1 cellular context compared by ENCODE assay signal in the genomic region with DNA sequence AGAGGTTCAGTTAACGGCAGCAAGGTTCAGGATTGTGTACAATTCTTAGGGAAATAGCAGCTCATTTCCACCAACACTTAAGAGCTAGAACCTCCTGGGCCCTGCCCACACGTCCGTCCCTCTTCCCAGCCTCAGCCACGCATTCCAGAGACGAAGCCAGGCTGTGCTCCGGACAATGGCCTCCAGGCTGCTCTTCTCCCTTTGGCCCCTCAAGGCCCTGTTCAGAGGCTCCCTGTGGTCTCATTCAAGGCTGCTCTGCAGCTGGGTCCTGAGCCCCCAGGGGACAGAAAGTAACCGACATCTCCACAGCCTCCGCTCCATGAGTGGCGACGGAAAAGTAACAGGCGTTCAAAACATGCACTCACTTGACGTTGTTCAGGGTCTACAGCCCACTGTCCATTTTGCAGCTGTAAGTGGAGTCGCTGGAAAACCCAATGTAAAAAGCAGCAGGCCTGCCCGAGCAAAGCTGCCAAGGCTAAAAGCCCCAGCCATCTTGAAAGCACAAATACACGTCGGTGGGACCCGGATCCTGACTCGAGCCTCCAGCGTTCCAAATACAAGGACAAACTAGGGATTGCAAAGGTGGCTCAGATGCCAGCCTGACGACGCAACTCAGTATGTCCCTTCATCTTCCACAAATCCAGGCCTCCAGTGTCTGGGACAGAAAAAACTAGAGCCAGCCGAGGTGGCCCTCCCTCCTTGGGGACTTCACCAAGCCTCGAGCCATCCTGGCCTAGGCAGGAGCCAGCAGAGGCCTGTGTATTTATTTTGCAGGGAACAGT.
TF ChIP-seq lines count a peak whose summit lies in the region.

No MANE protein-coding gene starts in this region.

TF ChIP-seq in WTC11, 78 proteins besides CTCF, POLR2A, EP300 and RAD21 (continued from another document):
- TF ChIP-seq, protein P1, sequence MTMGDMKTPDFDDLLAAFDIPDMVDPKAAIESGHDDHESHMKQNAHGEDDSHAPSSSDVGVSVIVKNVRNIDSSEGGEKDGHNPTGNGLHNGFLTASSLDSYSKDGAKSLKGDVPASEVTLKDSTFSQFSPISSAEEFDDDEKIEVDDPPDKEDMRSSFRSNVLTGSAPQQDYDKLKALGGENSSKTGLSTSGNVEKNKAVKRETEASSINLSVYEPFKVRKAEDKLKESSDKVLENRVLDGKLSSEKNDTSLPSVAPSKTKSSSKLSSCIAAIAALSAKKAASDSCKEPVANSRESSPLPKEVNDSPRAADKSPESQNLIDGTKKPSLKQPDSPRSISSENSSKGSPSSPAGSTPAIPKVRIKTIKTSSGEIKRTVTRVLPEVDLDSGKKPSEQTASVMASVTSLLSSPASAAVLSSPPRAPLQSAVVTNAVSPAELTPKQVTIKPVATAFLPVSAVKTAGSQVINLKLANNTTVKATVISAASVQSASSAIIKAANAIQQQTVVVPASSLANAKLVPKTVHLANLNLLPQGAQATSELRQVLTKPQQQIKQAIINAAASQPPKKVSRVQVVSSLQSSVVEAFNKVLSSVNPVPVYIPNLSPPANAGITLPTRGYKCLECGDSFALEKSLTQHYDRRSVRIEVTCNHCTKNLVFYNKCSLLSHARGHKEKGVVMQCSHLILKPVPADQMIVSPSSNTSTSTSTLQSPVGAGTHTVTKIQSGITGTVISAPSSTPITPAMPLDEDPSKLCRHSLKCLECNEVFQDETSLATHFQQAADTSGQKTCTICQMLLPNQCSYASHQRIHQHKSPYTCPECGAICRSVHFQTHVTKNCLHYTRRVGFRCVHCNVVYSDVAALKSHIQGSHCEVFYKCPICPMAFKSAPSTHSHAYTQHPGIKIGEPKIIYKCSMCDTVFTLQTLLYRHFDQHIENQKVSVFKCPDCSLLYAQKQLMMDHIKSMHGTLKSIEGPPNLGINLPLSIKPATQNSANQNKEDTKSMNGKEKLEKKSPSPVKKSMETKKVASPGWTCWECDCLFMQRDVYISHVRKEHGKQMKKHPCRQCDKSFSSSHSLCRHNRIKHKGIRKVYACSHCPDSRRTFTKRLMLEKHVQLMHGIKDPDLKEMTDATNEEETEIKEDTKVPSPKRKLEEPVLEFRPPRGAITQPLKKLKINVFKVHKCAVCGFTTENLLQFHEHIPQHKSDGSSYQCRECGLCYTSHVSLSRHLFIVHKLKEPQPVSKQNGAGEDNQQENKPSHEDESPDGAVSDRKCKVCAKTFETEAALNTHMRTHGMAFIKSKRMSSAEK (CRISPR knock-in tag; IDR thresholded peaks at IDR 0.05; ENCODE audit: borderline replicate concordance) = no peak
- TF ChIP-seq ETV6 (CRISPR knock-in tag; IDR thresholded peaks at IDR 0.05) = no peak
- TF ChIP-seq, protein P2, sequence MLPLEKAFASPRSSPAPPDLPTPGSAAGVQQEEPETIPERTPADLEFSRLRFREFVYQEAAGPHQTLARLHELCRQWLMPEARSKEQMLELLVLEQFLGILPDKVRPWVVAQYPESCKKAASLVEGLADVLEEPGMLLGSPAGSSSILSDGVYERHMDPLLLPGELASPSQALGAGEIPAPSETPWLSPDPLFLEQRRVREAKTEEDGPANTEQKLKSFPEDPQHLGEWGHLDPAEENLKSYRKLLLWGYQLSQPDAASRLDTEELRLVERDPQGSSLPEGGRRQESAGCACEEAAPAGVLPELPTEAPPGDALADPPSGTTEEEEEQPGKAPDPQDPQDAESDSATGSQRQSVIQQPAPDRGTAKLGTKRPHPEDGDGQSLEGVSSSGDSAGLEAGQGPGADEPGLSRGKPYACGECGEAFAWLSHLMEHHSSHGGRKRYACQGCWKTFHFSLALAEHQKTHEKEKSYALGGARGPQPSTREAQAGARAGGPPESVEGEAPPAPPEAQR (CRISPR knock-in tag; IDR thresholded peaks at IDR 0.05) = no peak
- TF ChIP-seq ZNF423 (CRISPR knock-in tag; IDR thresholded peaks at IDR 0.05) = no peak
- TF ChIP-seq, protein P3, sequence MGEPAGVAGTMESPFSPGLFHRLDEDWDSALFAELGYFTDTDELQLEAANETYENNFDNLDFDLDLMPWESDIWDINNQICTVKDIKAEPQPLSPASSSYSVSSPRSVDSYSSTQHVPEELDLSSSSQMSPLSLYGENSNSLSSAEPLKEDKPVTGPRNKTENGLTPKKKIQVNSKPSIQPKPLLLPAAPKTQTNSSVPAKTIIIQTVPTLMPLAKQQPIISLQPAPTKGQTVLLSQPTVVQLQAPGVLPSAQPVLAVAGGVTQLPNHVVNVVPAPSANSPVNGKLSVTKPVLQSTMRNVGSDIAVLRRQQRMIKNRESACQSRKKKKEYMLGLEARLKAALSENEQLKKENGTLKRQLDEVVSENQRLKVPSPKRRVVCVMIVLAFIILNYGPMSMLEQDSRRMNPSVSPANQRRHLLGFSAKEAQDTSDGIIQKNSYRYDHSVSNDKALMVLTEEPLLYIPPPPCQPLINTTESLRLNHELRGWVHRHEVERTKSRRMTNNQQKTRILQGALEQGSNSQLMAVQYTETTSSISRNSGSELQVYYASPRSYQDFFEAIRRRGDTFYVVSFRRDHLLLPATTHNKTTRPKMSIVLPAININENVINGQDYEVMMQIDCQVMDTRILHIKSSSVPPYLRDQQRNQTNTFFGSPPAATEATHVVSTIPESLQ (CRISPR knock-in tag; IDR thresholded peaks at IDR 0.05) = no peak
- no peak for TF ChIP-seq JUN (CRISPR knock-in tag; IDR thresholded peaks at IDR 0.05)
- no peak for TF ChIP-seq GABPB1 (CRISPR knock-in tag; IDR thresholded peaks at IDR 0.05)
- TF ChIP-seq, protein P4, sequence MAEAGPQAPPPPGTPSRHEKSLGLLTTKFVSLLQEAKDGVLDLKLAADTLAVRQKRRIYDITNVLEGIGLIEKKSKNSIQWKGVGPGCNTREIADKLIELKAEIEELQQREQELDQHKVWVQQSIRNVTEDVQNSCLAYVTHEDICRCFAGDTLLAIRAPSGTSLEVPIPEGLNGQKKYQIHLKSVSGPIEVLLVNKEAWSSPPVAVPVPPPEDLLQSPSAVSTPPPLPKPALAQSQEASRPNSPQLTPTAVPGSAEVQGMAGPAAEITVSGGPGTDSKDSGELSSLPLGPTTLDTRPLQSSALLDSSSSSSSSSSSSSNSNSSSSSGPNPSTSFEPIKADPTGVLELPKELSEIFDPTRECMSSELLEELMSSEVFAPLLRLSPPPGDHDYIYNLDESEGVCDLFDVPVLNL (CRISPR knock-in tag; IDR thresholded peaks at IDR 0.05; ENCODE audit: borderline replicate concordance, low read depth) = no peak
- TF ChIP-seq, protein P5, sequence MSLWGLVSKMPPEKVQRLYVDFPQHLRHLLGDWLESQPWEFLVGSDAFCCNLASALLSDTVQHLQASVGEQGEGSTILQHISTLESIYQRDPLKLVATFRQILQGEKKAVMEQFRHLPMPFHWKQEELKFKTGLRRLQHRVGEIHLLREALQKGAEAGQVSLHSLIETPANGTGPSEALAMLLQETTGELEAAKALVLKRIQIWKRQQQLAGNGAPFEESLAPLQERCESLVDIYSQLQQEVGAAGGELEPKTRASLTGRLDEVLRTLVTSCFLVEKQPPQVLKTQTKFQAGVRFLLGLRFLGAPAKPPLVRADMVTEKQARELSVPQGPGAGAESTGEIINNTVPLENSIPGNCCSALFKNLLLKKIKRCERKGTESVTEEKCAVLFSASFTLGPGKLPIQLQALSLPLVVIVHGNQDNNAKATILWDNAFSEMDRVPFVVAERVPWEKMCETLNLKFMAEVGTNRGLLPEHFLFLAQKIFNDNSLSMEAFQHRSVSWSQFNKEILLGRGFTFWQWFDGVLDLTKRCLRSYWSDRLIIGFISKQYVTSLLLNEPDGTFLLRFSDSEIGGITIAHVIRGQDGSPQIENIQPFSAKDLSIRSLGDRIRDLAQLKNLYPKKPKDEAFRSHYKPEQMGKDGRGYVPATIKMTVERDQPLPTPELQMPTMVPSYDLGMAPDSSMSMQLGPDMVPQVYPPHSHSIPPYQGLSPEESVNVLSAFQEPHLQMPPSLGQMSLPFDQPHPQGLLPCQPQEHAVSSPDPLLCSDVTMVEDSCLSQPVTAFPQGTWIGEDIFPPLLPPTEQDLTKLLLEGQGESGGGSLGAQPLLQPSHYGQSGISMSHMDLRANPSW (CRISPR knock-in tag; conservative IDR thresholded peaks at IDR 0.05; ENCODE audit: low read depth) = no peak
